12 cellular contexts compared by ENCODE assay signal in the genomic region with DNA sequence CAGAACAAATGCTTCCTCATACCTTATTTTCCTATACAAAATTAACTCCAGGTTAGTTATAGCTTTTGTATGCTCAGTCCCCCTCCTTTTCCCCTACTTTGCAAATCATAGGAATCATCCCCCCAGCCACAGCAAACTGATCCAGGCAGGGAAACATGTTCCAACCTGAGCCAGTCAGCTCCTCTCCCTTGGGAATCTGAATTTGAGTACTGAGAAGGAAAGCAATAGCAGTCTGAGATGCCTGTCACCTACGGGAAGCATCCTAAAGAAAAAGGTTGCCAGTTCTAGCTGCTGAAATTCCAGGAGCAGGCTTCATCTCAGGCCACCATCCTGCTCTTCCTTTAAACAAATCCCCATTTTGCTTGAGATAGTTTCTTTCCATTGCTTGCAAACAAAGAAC. TPM values are rescaled to one million over a fixed set of nuclear protein-coding genes. Genes with fewer than 3 reads are reported as not detected.
A peak's percentile ranks its signal among the peaks of the same experiment; 100 is the strongest.
DNase-seq lines count a peak whose midpoint lies in the region; ATAC-seq, FAIRE-seq and TF ChIP-seq lines count a peak whose summit lies in the region.
"Had no signal": no experiment of that assay in that cellular context is flagged by ENCODE, and none has a peak within 500 bp of the region (broad histone marks: within the 10 kb centered on the region; RNA-seq: fewer than 3 reads in every experiment).

No MANE protein-coding gene starts in this region.

- H3K4me3 Mint-ChIP-seq in osteocyte (ENCODE audit: unreplicated experiment), result peak overlapping the region; percentile 49
- H3K4me3 Mint-ChIP-seq: activated CD4-positive, alpha-beta memory T cell treated with anti-CD3 and anti-CD28 coated beads for 36 hours had no signal

- peak overlapping the region in 3 of 4 donors; percentile 42 to 64 (median 57) for H3K27ac ChIP-seq in esophagus squamous epithelium

- DNase-seq in DMS79 (lab: John Stamatoyannopoulos, UW) (peak; percentile 8), NCI-H526 (lab: John Stamatoyannopoulos, UW) (peak; percentile 94 to 96), esophagus squamous epithelium (lab: John Stamatoyannopoulos, UW) (no peak), osteocyte (ENCODE audit: extremely low spot score, unreplicated experiment) (no peak), urothelium cell line (ENCODE audit: low spot score) (no peak), RCC 7860 (ENCODE audit: low spot score) (no peak)
- DNase-seq: activated CD4-positive, alpha-beta memory T cell treated with anti-CD3 and anti-CD28 coated beads for 36 hours; NCI-H1105; right cardiac atrium had no signal

- peaks cover 5% of the 10 kb centered on the region for H3K36me3 Mint-ChIP-seq in osteocyte (ENCODE audit: unreplicated experiment)

- H3K4me3 ChIP-seq in esophagus squamous epithelium, result no peak overlapping the region

- 11 to 19% methylated on average over 1 of the region's 1 CpG for WGBS in esophagus squamous epithelium, 2 donors

- peaks cover 17 to 62% (median 26%) of the 10 kb centered on the region in 3 donors for H3K4me1 ChIP-seq in esophagus squamous epithelium

- peak overlapping the region; percentile 94 for H3K27ac Mint-ChIP-seq in osteocyte (ENCODE audit: unreplicated experiment)

- H3K9me3 ChIP-seq in esophagus squamous epithelium, result no peaks in the 10 kb centered on the region

- H3K27me3 ChIP-seq in esophagus squamous epithelium, result no peaks in the 10 kb centered on the region

- no peak for TF ChIP-seq CTCF in esophagus squamous epithelium (IDR thresholded peaks at IDR 0.05)
- TF ChIP-seq CTCF in osteocyte (IDR thresholded peaks at IDR 0.05), result no peak

- no peak for TF ChIP-seq POLR2A in esophagus squamous epithelium (IDR thresholded peaks at IDR 0.05)

- peaks cover 75% of the 10 kb centered on the region for H3K4me1 Mint-ChIP-seq in osteocyte (ENCODE audit: unreplicated experiment)

- H3K27me3 Mint-ChIP-seq in osteocyte (ENCODE audit: unreplicated experiment), result no peaks in the 10 kb centered on the region
- H3K27me3 Mint-ChIP-seq: activated CD4-positive, alpha-beta memory T cell treated with anti-CD3 and anti-CD28 coated beads for 36 hours had no signal

- ATAC-seq in GM19463 (IDR thresholded peaks at IDR 0.05; ENCODE audit: unreplicated experiment) (no peak), GM18502 (IDR thresholded peaks at IDR 0.05; ENCODE audit: poor library complexity, unreplicated experiment) (no peak)
- ATAC-seq: right cardiac atrium, Right ventricle myocardium inferior had no signal

- FAIRE-seq in urothelium cell line (lab: Jason Lieb, UNC) (no peak), RCC 7860 (lab: Jason Lieb, UNC) (no peak)

- intact Hi-C loops in esophagus squamous epithelium (cut with DNase I), result no loop called here

- no peaks in the 10 kb centered on the region for H3K36me3 ChIP-seq in esophagus squamous epithelium

- no peaks in the 10 kb centered on the region for H3K9me3 Mint-ChIP-seq in osteocyte (ENCODE audit: unreplicated experiment)
- H3K9me3 Mint-ChIP-seq: activated CD4-positive, alpha-beta memory T cell treated with anti-CD3 and anti-CD28 coated beads for 36 hours had no signal

RNA-seq across cellular contexts. Expression of a gene that starts 6.9 kb away (rescaled TPM):
- total RNA-seq in esophagus squamous epithelium, result 10 to 100 TPM; 22.1 to 59.5 (median 35.4) TPM
- 69.8 and 70.7 TPM in 2 replicates for total RNA-seq in osteocyte

RNA-seq across cellular contexts. Expression of a gene that starts 16.2 kb away (rescaled TPM):
- total RNA-seq in esophagus squamous epithelium, result 1 to 10 TPM in 1 of 4 donors, under 1 TPM in 3; 0.23 to 2.7 (median 0.44) TPM
- 1.2 and 1.3 TPM in 2 replicates for total RNA-seq in osteocyte

Comparison
In these comparisons a context has a peak if more than half of its experiments do, and no peak if none do; other contexts are left out.
1. DNase-seq: peak in DMS79 (single experiment) and NCI-H526 (2 of 2); none in esophagus squamous epithelium (single experiment), osteocyte (single experiment), urothelium cell line (single experiment) and RCC 7860 (single experiment).